8 cellular contexts compared by ENCODE assay signal in genomic region chr19:45691516-45692186, GRCh38. TPM values are rescaled to one million over a fixed set of nuclear protein-coding genes. Genes with fewer than 3 reads are reported as not detected.
DNase-seq lines count a peak whose midpoint lies in the region; ATAC-seq lines count a peak whose summit lies in the region.

TSS of gene SNRPD2 (minus strand) at chr19:45691953. CDS start at chr19:45691888, 65 bp downstream.

- H3K4me1 Mint-ChIP-seq in activated CD8-positive, alpha-beta memory T cell treated with anti-CD3 and anti-CD28 coated beads, Interleukin-2, amount 10 ng/mL, durations not matched to agents 7 days and 5 days: peaks cover 23% of the 10 kb centered on the region

- H3K9me3 Mint-ChIP-seq in activated CD8-positive, alpha-beta memory T cell treated with anti-CD3 and anti-CD28 coated beads, Interleukin-2, amount 10 ng/mL, durations not matched to agents 7 days and 5 days (ENCODE audit: low read depth): no peaks in the 10 kb centered on the region

- H3K36me3 ChIP-seq in mesodermal cell (ENCODE audit: control insufficient read depth, insufficient read depth, low read length): peaks cover 60% of the 10 kb centered on the region

- H3K4me3 Mint-ChIP-seq in activated CD8-positive, alpha-beta memory T cell treated with anti-CD3 and anti-CD28 coated beads, Interleukin-2, amount 10 ng/mL, durations not matched to agents 7 days and 5 days: peak within 1 kb of the TSS; percentile 98

- H3K4me3 ChIP-seq in mesodermal cell (ENCODE audit: extremely low read depth, insufficient read depth, low read length, poor library complexity, severe bottlenecking): peak within 1 kb of the TSS; percentile 93

- peaks cover 5% of the 10 kb centered on the region for H3K4me1 ChIP-seq in mesodermal cell (ENCODE audit: control insufficient read depth, insufficient read depth, low read length, poor library complexity, severe bottlenecking)

- peaks cover 34% of the 10 kb centered on the region for H3K36me3 Mint-ChIP-seq in activated CD8-positive, alpha-beta memory T cell treated with anti-CD3 and anti-CD28 coated beads, Interleukin-2, amount 10 ng/mL, durations not matched to agents 7 days and 5 days

- in situ Hi-C loops in endometrial microvascular endothelial cells (cut with HindIII; ENCODE audit: inconsistent ontology term, low pct_unique_long_range_greater_than_20kb, low sequenced_read_pairs): no loop called here

- 0 to 2% methylated on average over 30 to 34 of the region's 36 CpGs for WGBS in mesodermal cell (ENCODE audit: insufficient coverage in 2 of 2), 2 experiments

- CTCF ChIA-PET in activated CD8-positive, alpha-beta memory T cell treated with anti-CD3 and anti-CD28 coated beads, Interleukin-2, amount 10 ng/mL, durations not matched to agents 7 days and 5 days (lab: Charles Lee): interaction anchor here (0.9 to 5.3 kb wide), 29 partner anchors 9 to 287 kb away, joined by 3 to 78 read pairs (median 6); partner anchors contain the start of genes EML2, FBXO46, FOSB and MYPOP

- ATAC-seq in GM19467 (IDR thresholded peaks at IDR 0.05; ENCODE audit: unreplicated experiment): peak; percentile 43
- peak; percentile 56 for ATAC-seq in activated CD8-positive, alpha-beta memory T cell treated with anti-CD3 and anti-CD28 coated beads, Interleukin-2, amount 10 ng/mL, durations not matched to agents 7 days and 5 days

- H3K27ac ChIP-seq in mesodermal cell (ENCODE audit: low read depth, low read length, severe bottlenecking): peak within 1 kb of the TSS; percentile 94

- peak within 1 kb of the TSS; percentile 97 for H3K27ac Mint-ChIP-seq in activated CD8-positive, alpha-beta memory T cell treated with anti-CD3 and anti-CD28 coated beads, Interleukin-2, amount 10 ng/mL, durations not matched to agents 7 days and 5 days

- DNase-seq in COLO829 (ENCODE audit: low spot score) (peak; percentile 96), HPDE6-E6E7 (ENCODE audit: extremely low spot score) (peak; percentile 89), NOMO-1 (lab: John Stamatoyannopoulos, UW; ENCODE audit: unreplicated experiment in 2 of 2) (peak; percentile 87 to 94)
- peak; percentile 96 for DNase-seq in activated CD8-positive, alpha-beta memory T cell treated with anti-CD3 and anti-CD28 coated beads, Interleukin-2, amount 10 ng/mL, durations not matched to agents 7 days and 5 days
- DNase-seq in stimulated activated CD8-positive, alpha-beta memory T cell treated with anti-CD3 and anti-CD28 coated beads, Interleukin-15, amount 100 ng/mL, for 24 hours (ENCODE audit: low read depth): peak; percentile 90

- no peaks in the 10 kb centered on the region for H3K27me3 Mint-ChIP-seq in activated CD8-positive, alpha-beta memory T cell treated with anti-CD3 and anti-CD28 coated beads, Interleukin-2, amount 10 ng/mL, durations not matched to agents 7 days and 5 days

- H3K9me3 ChIP-seq in mesodermal cell (ENCODE audit: control insufficient read depth, low read length): no peaks in the 10 kb centered on the region

RNA-seq across cellular contexts. Expression of gene SNRPD2, which starts in this region (rescaled TPM):
- total RNA-seq in activated CD8-positive, alpha-beta memory T cell treated with anti-CD3 and anti-CD28 coated beads, Interleukin-2, amount 10 ng/mL, durations not matched to agents 7 days and 5 days: 100 to 1,000 TPM; 602 to 634 TPM
- 239 TPM for total RNA-seq in endometrial microvascular endothelial cells (ENCODE audit: inconsistent ontology term)
- 595 TPM for polyA plus RNA-seq in mesodermal cell (2013, experiment 1 of 2)
- 570 TPM for polyA plus RNA-seq in mesodermal cell (2013, experiment 2 of 2)

Comparison
In these comparisons a context has a peak if more than half of its experiments do, and no peak if none do; other contexts are left out.
1. Peak in every context shown above with its lines: DNase-seq, ATAC-seq, H3K4me3 ChIP-seq and H3K27ac ChIP-seq.